18 cellular contexts compared by ENCODE assay signal in genomic region chr17:29782917-29783316, GRCh38.
DNase-seq lines count a peak whose midpoint lies in the region; ATAC-seq and TF ChIP-seq lines count a peak whose summit lies in the region.
"Had no signal": no experiment of that assay in that cellular context is flagged by ENCODE, and none has a peak within 500 bp of the region (broad histone marks: within the 10 kb centered on the region; RNA-seq: fewer than 3 reads in every experiment).

No MANE protein-coding gene starts in this region.

- H3K9me3 ChIP-seq in H9 (ENCODE audit: control insufficient read depth, low read depth, low read length) = no peaks in the 10 kb centered on the region
- H3K9me3 ChIP-seq: BLaER1, Caco-2, HAP-1 had no signal

- no peaks in the 10 kb centered on the region for H3K27me3 Mint-ChIP-seq in activated naive CD8-positive, alpha-beta T cell treated with anti-CD3 and anti-CD28 coated beads for 36 hours
- no peaks in the 10 kb centered on the region for H3K27me3 Mint-ChIP-seq in activated naive CD8-positive, alpha-beta T cell treated with anti-CD3 and anti-CD28 coated beads, Interleukin-2, amount 50 U/mL, for 24 hours
- H3K27me3 Mint-ChIP-seq in H9 (ENCODE audit: low read depth) = no peaks in the 10 kb centered on the region
- H3K27me3 Mint-ChIP-seq in memory B cell = no peaks in the 10 kb centered on the region
- H3K27me3 Mint-ChIP-seq: B cell; CD4-positive, CD25-positive, alpha-beta regulatory T cell had no signal

- H3K4me1 ChIP-seq in H9 (ENCODE audit: insufficient read depth, low read length) = peaks cover 2% of the 10 kb centered on the region; the same call in 1 of the 2 replicates

- H3K79me1 ChIP-seq in H9 (ENCODE audit: insufficient read depth, low read depth, low read length, poor library complexity, severe bottlenecking) = no peaks in the 10 kb centered on the region

- H2BK20ac ChIP-seq in H9 (ENCODE audit: low read depth, low read length, poor library complexity, severe bottlenecking) = no peak overlapping the region

- no peak overlapping the region for H2AK5ac ChIP-seq in H9 (ENCODE audit: insufficient read length, low read length)

- no peak overlapping the region for H3T11ph ChIP-seq in H9 (ENCODE audit: low read length)

- H4K20me1 ChIP-seq in H9 (ENCODE audit: control insufficient read depth, insufficient read depth, insufficient read length) = no peaks in the 10 kb centered on the region
- H4K20me1 ChIP-seq: BLaER1 had no signal

- H3K36me3 Mint-ChIP-seq in activated naive CD8-positive, alpha-beta T cell treated with anti-CD3 and anti-CD28 coated beads for 36 hours = no peaks in the 10 kb centered on the region
- H3K36me3 Mint-ChIP-seq in activated naive CD8-positive, alpha-beta T cell treated with anti-CD3 and anti-CD28 coated beads, Interleukin-2, amount 50 U/mL, for 24 hours (ENCODE audit: low read depth) = no peaks in the 10 kb centered on the region
- H3K36me3 Mint-ChIP-seq in H9 (ENCODE audit: insufficient read depth in 1 of 3, low read depth in 3 of 3) (peaks cover 0 to 1% (median 0%) of the 10 kb centered on the region in 3 experiments; a peak in 3 of 7 replicates), memory B cell (peaks cover 10% of the 10 kb centered on the region)

- no peak overlapping the region for H3K4me2 ChIP-seq in H9 (ENCODE audit: insufficient read depth, insufficient read length, low read length)
- H3K4me2 ChIP-seq: BLaER1, GM23338 had no signal

- TF ChIP-seq CTCF in H9 (conservative IDR thresholded peaks at IDR 0.05) = no peak

- H4K5ac ChIP-seq in H9 (ENCODE audit: insufficient read length, low read depth, low read length) = no peak overlapping the region

- no peak overlapping the region for H2BK12ac ChIP-seq in H9 (ENCODE audit: insufficient read length, low read depth, low read length)

- DNase-seq in activated naive CD8-positive, alpha-beta T cell treated with anti-CD3 and anti-CD28 coated beads for 36 hours = no peak
- no peak for DNase-seq in activated naive CD8-positive, alpha-beta T cell treated with anti-CD3 and anti-CD28 coated beads, Interleukin-2, amount 50 U/mL, for 24 hours
- no peak for DNase-seq in H9
- peak; percentile 26 for DNase-seq in OCI-M1 (lab: John Stamatoyannopoulos, UW)
- no peak for DNase-seq in memory B cell (ENCODE audit: low spot score in 2 of 2)
- no peak for DNase-seq in NCI-H146 (lab: John Stamatoyannopoulos, UW)
- DNase-seq: Caco-2; CD4-positive, CD25-positive, alpha-beta regulatory T cell; CD8-positive, alpha-beta T cell; DMS153; DND-41 had no signal

- no peak overlapping the region for H3K18ac ChIP-seq in H9 (ENCODE audit: insufficient read length, low read depth, low read length)

- no peak overlapping the region for H2AFZ ChIP-seq in H9 (ENCODE audit: low read length)
- H2AFZ ChIP-seq: GM23338 had no signal

- H4K91ac ChIP-seq in H9 (ENCODE audit: insufficient read length, low read depth, low read length) = no peak overlapping the region

- H2BK15ac ChIP-seq in H9 (ENCODE audit: low read depth, low read length) = no peak overlapping the region

- no peak overlapping the region for H3K14ac ChIP-seq in H9 (ENCODE audit: insufficient read depth, low read length)

- peaks cover 9% of the 10 kb centered on the region for H3K4me1 Mint-ChIP-seq in activated naive CD8-positive, alpha-beta T cell treated with anti-CD3 and anti-CD28 coated beads for 36 hours
- H3K4me1 Mint-ChIP-seq in activated naive CD8-positive, alpha-beta T cell treated with anti-CD3 and anti-CD28 coated beads, Interleukin-2, amount 50 U/mL, for 24 hours = peaks cover 10% of the 10 kb centered on the region
- H3K4me1 Mint-ChIP-seq in H9 (peaks cover 18 to 19% of the 10 kb centered on the region in 2 experiments), memory B cell (peaks cover 7% of the 10 kb centered on the region)

- no peak for ATAC-seq in activated naive CD8-positive, alpha-beta T cell treated with anti-CD3 and anti-CD28 coated beads, Interleukin-2, amount 50 U/mL, for 24 hours
- no peak for ATAC-seq in memory B cell (ENCODE audit: low read depth)
- no peak for ATAC-seq in GM21717 (IDR thresholded peaks at IDR 0.05; ENCODE audit: unreplicated experiment)
- no peak for ATAC-seq in GM19467 (IDR thresholded peaks at IDR 0.05; ENCODE audit: unreplicated experiment)
- ATAC-seq: CD8-positive, alpha-beta T cell; GM23338 had no signal

- no CpG with 5 or more reads among the region's 5 CpGs for WGBS in H9 (ENCODE audit: extremely low coverage, insufficient read length, low lambda C conversion rate)

- no peaks in the 10 kb centered on the region for H3K9me3 Mint-ChIP-seq in activated naive CD8-positive, alpha-beta T cell treated with anti-CD3 and anti-CD28 coated beads for 36 hours
- no peaks in the 10 kb centered on the region for H3K9me3 Mint-ChIP-seq in activated naive CD8-positive, alpha-beta T cell treated with anti-CD3 and anti-CD28 coated beads, Interleukin-2, amount 50 U/mL, for 24 hours
- H3K9me3 Mint-ChIP-seq in H9 (no peaks in the 10 kb centered on the region; a peak in 1 of 5 replicates), memory B cell (no peaks in the 10 kb centered on the region)
- H3K9me3 Mint-ChIP-seq: CD4-positive, CD25-positive, alpha-beta regulatory T cell; CD8-positive, alpha-beta T cell; GM23338 had no signal

- no peak overlapping the region for H2BK120ac ChIP-seq in H9 (ENCODE audit: low read depth, low read length, poor library complexity, severe bottlenecking)

- H3K23me2 ChIP-seq in H9 (ENCODE audit: insufficient read length, low read depth, low read length, poor library complexity, severe bottlenecking) = no peaks in the 10 kb centered on the region

- peak overlapping the region; percentile 56 for H3K27ac Mint-ChIP-seq in activated naive CD8-positive, alpha-beta T cell treated with anti-CD3 and anti-CD28 coated beads for 36 hours
- no peak overlapping the region for H3K27ac Mint-ChIP-seq in activated naive CD8-positive, alpha-beta T cell treated with anti-CD3 and anti-CD28 coated beads, Interleukin-2, amount 50 U/mL, for 24 hours
- H3K27ac Mint-ChIP-seq in H9 (peak overlapping the region in 2 of 3 experiments; percentile 30 to 53; a peak in 3 of 7 replicates), memory B cell (peak overlapping the region; percentile 21)
- H3K27ac Mint-ChIP-seq: B cell; CD4-positive, CD25-positive, alpha-beta regulatory T cell; GM23338 had no signal

- no peaks in the 10 kb centered on the region for H3K27me3 ChIP-seq in H9 (ENCODE audit: insufficient read depth, low read length)
- H3K27me3 ChIP-seq: BLaER1 had no signal

- no peak overlapping the region for H3K23ac ChIP-seq in H9 (ENCODE audit: insufficient read length, low read depth, low read length)

- H4K8ac ChIP-seq in H9 (replicated peaks; ENCODE audit: insufficient read length, low read depth, low read length) = no peak overlapping the region

- no peak overlapping the region for H3K56ac ChIP-seq in H9 (ENCODE audit: insufficient read length, low read depth, low read length)

- no peak overlapping the region for H3K4ac ChIP-seq in H9 (ENCODE audit: low read depth, low read length)

- H3K4me3 Mint-ChIP-seq in activated naive CD8-positive, alpha-beta T cell treated with anti-CD3 and anti-CD28 coated beads for 36 hours = no peak overlapping the region
- no peak overlapping the region for H3K4me3 Mint-ChIP-seq in activated naive CD8-positive, alpha-beta T cell treated with anti-CD3 and anti-CD28 coated beads, Interleukin-2, amount 50 U/mL, for 24 hours
- no peak overlapping the region for H3K4me3 Mint-ChIP-seq in H9
- H3K4me3 Mint-ChIP-seq in memory B cell = no peak overlapping the region
- H3K4me3 Mint-ChIP-seq: B cell; CD4-positive, CD25-positive, alpha-beta regulatory T cell; CD8-positive, alpha-beta T cell; GM23338 had no signal

- H2BK5ac ChIP-seq in H9 (ENCODE audit: insufficient read length, low read length) = no peak overlapping the region

- no peaks in the 10 kb centered on the region for H3K79me2 ChIP-seq in H9 (ENCODE audit: insufficient read depth, low read length)

- no peak overlapping the region for H3K27ac ChIP-seq in H9 (ENCODE audit: insufficient read length, low read depth, low read length)
- H3K27ac ChIP-seq: BLaER1, C4-2B had no signal

- no peak overlapping the region for H3K9ac ChIP-seq in H9 (ENCODE audit: extremely low read depth, insufficient read length, low read length)
- H3K9ac ChIP-seq: BLaER1 had no signal
